Comparison of ENCODE assay signal across 1 cellular context in the genomic region with DNA sequence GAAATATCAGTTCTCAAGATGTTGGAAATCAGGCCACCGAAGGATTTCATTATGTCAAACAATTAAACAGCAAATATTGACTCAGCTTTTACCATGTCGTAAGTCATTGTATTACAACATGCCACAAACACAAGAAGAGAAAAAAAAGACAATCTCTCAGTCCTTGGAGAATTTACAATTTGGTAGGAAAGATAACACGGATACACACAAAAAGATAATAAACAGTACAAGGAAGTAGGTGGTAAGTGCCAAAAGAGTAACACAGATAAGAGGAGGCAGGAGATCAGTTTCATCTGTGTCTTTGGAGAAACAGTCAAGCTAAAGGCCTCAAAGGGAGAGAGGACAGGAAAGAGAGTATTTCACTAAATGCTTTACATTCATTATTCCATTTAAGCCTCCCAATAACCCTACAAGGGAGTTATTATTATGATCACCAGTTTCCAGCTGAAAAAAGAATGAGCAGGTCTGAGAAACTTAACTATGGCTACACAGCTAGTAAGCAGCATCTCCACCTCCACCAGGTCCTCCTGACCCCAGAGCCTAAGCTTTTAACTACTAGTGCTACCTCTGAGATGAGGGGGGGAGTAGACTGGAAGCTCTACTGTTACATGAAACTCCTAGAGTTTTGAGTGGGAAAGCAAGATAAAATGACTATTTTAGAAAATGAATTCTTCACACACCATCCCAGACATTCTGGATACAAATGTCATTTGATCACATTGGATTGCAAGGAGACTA.
A peak's percentile ranks its signal among the peaks of the same experiment; 100 is the strongest.
TF ChIP-seq lines count a peak whose summit lies in the region.

No MANE protein-coding gene starts in this region.

TF ChIP-seq in K562, 482 proteins besides CTCF, POLR2A, EP300 and RAD21 (continued from another document and continues in another):
- TF ChIP-seq HOMEZ (CRISPR knock-in tag; IDR thresholded peaks at IDR 0.05): no peak
- TF ChIP-seq, protein P1, sequence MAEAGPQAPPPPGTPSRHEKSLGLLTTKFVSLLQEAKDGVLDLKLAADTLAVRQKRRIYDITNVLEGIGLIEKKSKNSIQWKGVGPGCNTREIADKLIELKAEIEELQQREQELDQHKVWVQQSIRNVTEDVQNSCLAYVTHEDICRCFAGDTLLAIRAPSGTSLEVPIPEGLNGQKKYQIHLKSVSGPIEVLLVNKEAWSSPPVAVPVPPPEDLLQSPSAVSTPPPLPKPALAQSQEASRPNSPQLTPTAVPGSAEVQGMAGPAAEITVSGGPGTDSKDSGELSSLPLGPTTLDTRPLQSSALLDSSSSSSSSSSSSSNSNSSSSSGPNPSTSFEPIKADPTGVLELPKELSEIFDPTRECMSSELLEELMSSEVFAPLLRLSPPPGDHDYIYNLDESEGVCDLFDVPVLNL (CRISPR knock-in tag; IDR thresholded peaks at IDR 0.05; ENCODE audit: low read depth): no peak
- TF ChIP-seq ZEB2 (IDR thresholded peaks at IDR 0.05): peak; percentile 91
- TF ChIP-seq PPARD (CRISPR knock-in tag; IDR thresholded peaks at IDR 0.05): no peak
- TF ChIP-seq MTA2 (IDR thresholded peaks at IDR 0.05; ENCODE audit: low read depth): peak; percentile 89
- TF ChIP-seq, protein P2, sequence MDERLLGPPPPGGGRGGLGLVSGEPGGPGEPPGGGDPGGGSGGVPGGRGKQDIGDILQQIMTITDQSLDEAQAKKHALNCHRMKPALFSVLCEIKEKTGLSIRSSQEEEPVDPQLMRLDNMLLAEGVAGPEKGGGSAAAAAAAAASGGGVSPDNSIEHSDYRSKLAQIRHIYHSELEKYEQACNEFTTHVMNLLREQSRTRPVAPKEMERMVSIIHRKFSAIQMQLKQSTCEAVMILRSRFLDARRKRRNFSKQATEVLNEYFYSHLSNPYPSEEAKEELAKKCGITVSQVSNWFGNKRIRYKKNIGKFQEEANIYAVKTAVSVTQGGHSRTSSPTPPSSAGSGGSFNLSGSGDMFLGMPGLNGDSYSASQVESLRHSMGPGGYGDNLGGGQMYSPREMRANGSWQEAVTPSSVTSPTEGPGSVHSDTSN (CRISPR knock-in tag; IDR thresholded peaks at IDR 0.05; ENCODE audit: low read depth): no peak
- TF ChIP-seq, protein P2 (tag; conservative IDR thresholded peaks at IDR 0.05; ENCODE audit: low read depth): peak; percentile 80
- no peak for TF ChIP-seq SIN3B (IDR thresholded peaks at IDR 0.05; ENCODE audit: low read depth)
- TF ChIP-seq, protein P3, sequence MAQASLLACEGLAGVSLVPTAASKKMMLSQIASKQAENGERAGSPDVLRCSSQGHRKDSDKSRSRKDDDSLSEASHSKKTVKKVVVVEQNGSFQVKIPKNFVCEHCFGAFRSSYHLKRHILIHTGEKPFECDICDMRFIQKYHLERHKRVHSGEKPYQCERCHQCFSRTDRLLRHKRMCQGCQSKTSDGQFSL (CRISPR knock-in tag; IDR thresholded peaks at IDR 0.05): no peak
- TF ChIP-seq, protein P3 (tag; IDR thresholded peaks at IDR 0.05): no peak
- TF ChIP-seq, protein P4, sequence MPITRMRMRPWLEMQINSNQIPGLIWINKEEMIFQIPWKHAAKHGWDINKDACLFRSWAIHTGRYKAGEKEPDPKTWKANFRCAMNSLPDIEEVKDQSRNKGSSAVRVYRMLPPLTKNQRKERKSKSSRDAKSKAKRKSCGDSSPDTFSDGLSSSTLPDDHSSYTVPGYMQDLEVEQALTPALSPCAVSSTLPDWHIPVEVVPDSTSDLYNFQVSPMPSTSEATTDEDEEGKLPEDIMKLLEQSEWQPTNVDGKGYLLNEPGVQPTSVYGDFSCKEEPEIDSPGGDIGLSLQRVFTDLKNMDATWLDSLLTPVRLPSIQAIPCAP (CRISPR knock-in tag; IDR thresholded peaks at IDR 0.05; ENCODE audit: borderline replicate concordance): no peak
- TF ChIP-seq HMBOX1 (IDR thresholded peaks at IDR 0.05): peak; percentile 94
- TF ChIP-seq IFI16 (CRISPR knock-in tag; IDR thresholded peaks at IDR 0.05): no peak
- no peak for TF ChIP-seq SPI1 (IDR thresholded peaks at IDR 0.05; ENCODE audit: borderline replicate concordance, low read depth, low read length)
- TF ChIP-seq ZNF398 (CRISPR knock-in tag; IDR thresholded peaks at IDR 0.05): no peak
- no peak for TF ChIP-seq MBD2 (IDR thresholded peaks at IDR 0.05; ENCODE audit: borderline replicate concordance, low read depth)
- TF ChIP-seq ZNF75A (CRISPR knock-in tag; IDR thresholded peaks at IDR 0.05): no peak
- TF ChIP-seq BDP1 (IDR thresholded peaks at IDR 0.05; ENCODE audit: insufficient read depth, insufficient read length): no peak
- peak; percentile 92 for TF ChIP-seq TAL1 (IDR thresholded peaks at IDR 0.05)
- no peak for TF ChIP-seq SIX5 (IDR thresholded peaks at IDR 0.05; ENCODE audit: borderline replicate concordance in 1 of 2, insufficient read depth in 1 of 2, low read depth in 1 of 2, low read length in 2 of 2)
- TF ChIP-seq CREB1 (IDR thresholded peaks at IDR 0.05): no peak; the same call in 1 of the 2 replicates
- no peak for TF ChIP-seq CREB1 (CRISPR knock-in tag; IDR thresholded peaks at IDR 0.05)
- no peak for TF ChIP-seq KAT8 (IDR thresholded peaks at IDR 0.05; ENCODE audit: low read depth)
- no peak for TF ChIP-seq POLR2AphosphoS5 (IDR thresholded peaks at IDR 0.05; ENCODE audit: control insufficient read depth, insufficient read depth, low read depth, low read length)
- no peak for TF ChIP-seq CUX1 (CRISPR knock-in tag; IDR thresholded peaks at IDR 0.05)
- no peak for TF ChIP-seq ZNF324 (CRISPR knock-in tag; IDR thresholded peaks at IDR 0.05)
- TF ChIP-seq ELK3 (CRISPR knock-in tag; IDR thresholded peaks at IDR 0.05): no peak
- TF ChIP-seq BRD4 (IDR thresholded peaks at IDR 0.05): no peak
- no peak for TF ChIP-seq XRCC3 (IDR thresholded peaks at IDR 0.05)
- TF ChIP-seq ZNF655 (CRISPR knock-in tag; IDR thresholded peaks at IDR 0.05): no peak
- no peak for TF ChIP-seq PCBP1 (IDR thresholded peaks at IDR 0.05; ENCODE audit: low read depth, low read length, poor library complexity, severe bottlenecking)
- no peak for TF ChIP-seq RBM34 (IDR thresholded peaks at IDR 0.05; ENCODE audit: borderline replicate concordance, insufficient read depth, low read length)
- no peak; the same call in 1 of the 2 replicates for TF ChIP-seq ETV1 (tag; conservative IDR thresholded peaks at IDR 0.05; ENCODE audit: low read depth)
